2 cellular contexts compared by ENCODE assay signal in the genomic region with DNA sequence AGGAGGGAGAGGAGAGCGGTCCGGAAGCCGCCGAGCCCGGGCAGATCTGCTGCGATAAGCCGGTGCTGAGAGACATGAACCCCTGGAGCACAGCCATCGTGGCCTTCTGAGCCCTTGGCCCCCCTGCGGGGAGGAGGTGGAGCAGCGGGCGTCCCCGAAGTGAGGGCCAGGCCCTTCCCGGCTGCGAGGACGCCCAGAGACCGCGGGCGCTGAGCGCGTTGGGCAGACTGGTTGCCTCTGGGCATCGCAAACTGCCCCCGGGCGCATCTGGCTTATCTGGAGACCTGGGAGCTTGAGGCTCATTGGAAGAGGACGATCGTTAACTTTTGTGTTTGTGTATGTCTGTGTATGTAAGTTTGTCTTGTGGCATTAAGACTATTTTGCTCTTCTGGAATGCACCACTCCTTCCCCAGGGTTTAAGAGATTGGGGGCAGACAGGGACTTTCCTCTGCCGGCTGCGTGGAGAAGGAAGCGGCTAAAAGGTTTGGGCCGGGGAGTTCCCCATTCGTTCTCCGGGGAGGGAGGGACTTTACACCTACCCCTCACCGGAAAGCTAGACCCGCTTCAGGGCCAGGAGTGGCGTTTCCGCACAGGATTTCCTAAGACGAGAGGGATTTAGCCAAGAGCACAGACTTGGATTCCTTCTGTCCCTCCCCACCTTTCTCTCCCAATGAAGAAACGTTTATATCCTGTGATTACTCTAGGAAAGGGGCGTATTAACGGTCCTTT.
A peak's percentile ranks its signal among the peaks of the same experiment; 100 is the strongest.
TF ChIP-seq lines count a peak whose summit lies in the region.

No MANE protein-coding gene starts in this region.

TF ChIP-seq in IMR-90, 13 proteins besides CTCF, POLR2A, EP300 and RAD21:
- TF ChIP-seq BHLHE40 (IDR thresholded peaks at IDR 0.05; ENCODE audit: low read depth, low read length) (no peak), MAFK (IDR thresholded peaks at IDR 0.05; ENCODE audit: low read depth, low read length) (no peak), RFX5 (IDR thresholded peaks at IDR 0.05; ENCODE audit: low read depth, low read length) (no peak), SMC3 (IDR thresholded peaks at IDR 0.05; ENCODE audit: low read depth, low read length) (no peak), MAZ (IDR thresholded peaks at IDR 0.05; ENCODE audit: borderline replicate concordance, low read depth, low read length) (peak; percentile 40; the same call in 1 of the 2 replicates), CEBPB (IDR thresholded peaks at IDR 0.05; ENCODE audit: low read depth, low read length) (peak; percentile 35; the same call in 1 of the 2 replicates), FOS (IDR thresholded peaks at IDR 0.05; ENCODE audit: low read depth, low read length) (no peak), CHD1 (IDR thresholded peaks at IDR 0.05; ENCODE audit: low read depth, low read length) (0 out of 2 replicates have a peak, but pooled peaks have one; percentile 17), ELK1 (IDR thresholded peaks at IDR 0.05; ENCODE audit: borderline replicate concordance, low read depth, low read length) (no peak), NFE2L2 (IDR thresholded peaks at IDR 0.05; ENCODE audit: low read depth, low read length) (no peak)

TF ChIP-seq in SK-N-SH, 30 proteins besides CTCF, POLR2A, EP300 and RAD21:
- TF ChIP-seq ELF1 (IDR thresholded peaks at IDR 0.05): no peak
- TF ChIP-seq, protein P1, sequence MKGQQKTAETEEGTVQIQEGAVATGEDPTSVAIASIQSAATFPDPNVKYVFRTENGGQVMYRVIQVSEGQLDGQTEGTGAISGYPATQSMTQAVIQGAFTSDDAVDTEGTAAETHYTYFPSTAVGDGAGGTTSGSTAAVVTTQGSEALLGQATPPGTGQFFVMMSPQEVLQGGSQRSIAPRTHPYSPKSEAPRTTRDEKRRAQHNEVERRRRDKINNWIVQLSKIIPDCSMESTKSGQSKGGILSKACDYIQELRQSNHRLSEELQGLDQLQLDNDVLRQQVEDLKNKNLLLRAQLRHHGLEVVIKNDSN (IDR thresholded peaks at IDR 0.05; ENCODE audit: borderline replicate concordance, low read depth): no peak
- no peak for TF ChIP-seq FOXJ3 (CRISPR knock-in tag; IDR thresholded peaks at IDR 0.05)
- TF ChIP-seq RFX5 (IDR thresholded peaks at IDR 0.05; ENCODE audit: low read length): no peak
- TF ChIP-seq TAF1 (IDR thresholded peaks at IDR 0.05; ENCODE audit: borderline replicate concordance, low read depth, low read length): peak; percentile 3
- TF ChIP-seq, protein P2, sequence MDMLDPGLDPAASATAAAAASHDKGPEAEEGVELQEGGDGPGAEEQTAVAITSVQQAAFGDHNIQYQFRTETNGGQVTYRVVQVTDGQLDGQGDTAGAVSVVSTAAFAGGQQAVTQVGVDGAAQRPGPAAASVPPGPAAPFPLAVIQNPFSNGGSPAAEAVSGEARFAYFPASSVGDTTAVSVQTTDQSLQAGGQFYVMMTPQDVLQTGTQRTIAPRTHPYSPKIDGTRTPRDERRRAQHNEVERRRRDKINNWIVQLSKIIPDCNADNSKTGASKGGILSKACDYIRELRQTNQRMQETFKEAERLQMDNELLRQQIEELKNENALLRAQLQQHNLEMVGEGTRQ (IDR thresholded peaks at IDR 0.05; ENCODE audit: borderline replicate concordance, low read depth, low read length): no peak
- peak; percentile 60; the same call in 1 of the 2 replicates for TF ChIP-seq SIN3A (IDR thresholded peaks at IDR 0.05; ENCODE audit: borderline replicate concordance, low read depth, low read length)
- 0 out of 2 replicates have a peak, but pooled peaks have one; percentile 8 for TF ChIP-seq TCF12 (IDR thresholded peaks at IDR 0.05)
- peak; percentile 23; the same call in 1 of the 2 replicates for TF ChIP-seq SMC3 (IDR thresholded peaks at IDR 0.05; ENCODE audit: low read depth, low read length)
- 0 out of 2 replicates have a peak, but pooled peaks have one; percentile 14 for TF ChIP-seq TEAD4 (IDR thresholded peaks at IDR 0.05; ENCODE audit: borderline replicate concordance, insufficient read depth)
- TF ChIP-seq GABPA (IDR thresholded peaks at IDR 0.05; ENCODE audit: low read depth): 0 out of 2 replicates have a peak, but pooled peaks have one; percentile 4
- TF ChIP-seq JUND (IDR thresholded peaks at IDR 0.05): no peak
- peak; percentile 63 for TF ChIP-seq GATA2 (CRISPR knock-in tag; IDR thresholded peaks at IDR 0.05)
- TF ChIP-seq FOSL2 (IDR thresholded peaks at IDR 0.05; ENCODE audit: borderline replicate concordance, low read depth): no peak
- no peak for TF ChIP-seq FOXM1 (IDR thresholded peaks at IDR 0.05; ENCODE audit: low read depth)
- TF ChIP-seq, protein P3, sequence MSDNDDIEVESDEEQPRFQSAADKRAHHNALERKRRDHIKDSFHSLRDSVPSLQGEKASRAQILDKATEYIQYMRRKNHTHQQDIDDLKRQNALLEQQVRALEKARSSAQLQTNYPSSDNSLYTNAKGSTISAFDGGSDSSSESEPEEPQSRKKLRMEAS (IDR thresholded peaks at IDR 0.05; ENCODE audit: low read depth): peak; percentile 36; the same call in 1 of the 2 replicates
TF ChIP-seq in SK-N-SH: peak in this region for 8.
